Comparison of ENCODE assay signal across 8 cellular contexts in genomic region chr9:134419684-134420076, GRCh38.
DNase-seq lines count a peak whose midpoint lies in the region; ATAC-seq and TF ChIP-seq lines count a peak whose summit lies in the region.

No MANE protein-coding gene starts in this region.

- no peaks in the 10 kb centered on the region for H3K9me3 ChIP-seq in SK-N-SH
- no peaks in the 10 kb centered on the region for H3K9me3 ChIP-seq in hepatocyte (ENCODE audit: low read depth)

- H3K27me3 ChIP-seq in SK-N-SH (ENCODE audit: insufficient read depth) (no peaks in the 10 kb centered on the region), hepatocyte (no peaks in the 10 kb centered on the region)

- H3F3A ChIP-seq in SK-N-SH (replicated peaks; ENCODE audit: insufficient read depth) = no peaks in the 10 kb centered on the region

- TF ChIP-seq CTCF in SK-N-SH (IDR thresholded peaks at IDR 0.05) (peak; percentile 34; the same call in 1 of the 2 replicates), hepatocyte (IDR thresholded peaks at IDR 0.05; ENCODE audit: poor library complexity) (peak; percentile 24)

- CTCF ChIA-PET in SK-N-SH (lab: Yijun Ruan, JAX) = no interaction called here

- no peak overlapping the region for H3K9ac ChIP-seq in SK-N-SH

- H2AFZ ChIP-seq in SK-N-SH (ENCODE audit: low read depth) (no peak overlapping the region), hepatocyte (no peak overlapping the region)

- POLR2A ChIA-PET in SK-N-SH (lab: Yijun Ruan, JAX) = no interaction called here

- H3K9me2 ChIP-seq in SK-N-SH = no peaks in the 10 kb centered on the region
- H3K9me2 ChIP-seq in hepatocyte (replicated peaks; ENCODE audit: insufficient read depth) = no peaks in the 10 kb centered on the region

- DNase-seq in AG08396 (ENCODE audit: low spot score) (peak; percentile 53), GM19240 (ENCODE audit: insufficient read length, low spot score) (peak; percentile 54), SK-N-SH (peak; percentile 83), hepatocyte (ENCODE audit: low spot score) (peak; percentile 36), DMS79 (lab: John Stamatoyannopoulos, UW) (no peak)
- DNase-seq in central memory CD4-positive, alpha-beta T cell = no peak

- H3K79me2 ChIP-seq in SK-N-SH (ENCODE audit: insufficient read depth) = no peaks in the 10 kb centered on the region
- H3K79me2 ChIP-seq in hepatocyte = peaks cover 4% of the 10 kb centered on the region

- peak; percentile 53 for TF ChIP-seq RAD21 in SK-N-SH (IDR thresholded peaks at IDR 0.05; ENCODE audit: low read length)

- H3K4me1 ChIP-seq in SK-N-SH (ENCODE audit: control insufficient read depth in 1 of 2, insufficient read depth in 2 of 2, low read depth in 1 of 2, low read length in 1 of 2) = peaks cover 5 to 7% of the 10 kb centered on the region in 2 experiments; a peak in 3 of 4 replicates
- H3K4me1 ChIP-seq in hepatocyte (ENCODE audit: insufficient read depth) = peaks cover under 1% of the 10 kb centered on the region

- H3K36me3 ChIP-seq in SK-N-SH (replicated peaks in 1 of 2; ENCODE audit: control insufficient read depth in 1 of 2, insufficient read depth in 2 of 2, low read length in 1 of 2) = peaks cover 0 to 10% of the 10 kb centered on the region in 2 experiments
- no peaks in the 10 kb centered on the region for H3K36me3 ChIP-seq in hepatocyte (replicated peaks; ENCODE audit: insufficient read depth, low read depth)

- H3K4me3 ChIP-seq in SK-N-SH (ENCODE audit: low read depth in 2 of 2, low read length in 1 of 2) (no peak overlapping the region), hepatocyte (no peak overlapping the region)

- 96% methylated on average over 4 of the region's 10 CpGs for WGBS in SK-N-SH (ENCODE audit: low lambda C conversion rate)
- WGBS in hepatocyte (ENCODE audit: low lambda C conversion rate, missing lambda C conversion rate) = 70% methylated on average over 10 of the region's 10 CpGs

- H3K4me2 ChIP-seq in SK-N-SH = no peak overlapping the region
- no peak overlapping the region for H3K4me2 ChIP-seq in hepatocyte

- H3K27ac ChIP-seq in SK-N-SH (ENCODE audit: low read depth in 2 of 2, low read length in 1 of 2) (no peak overlapping the region; a peak in 1 of 4 replicates), hepatocyte (peak overlapping the region; percentile 31)

- ATAC-seq in HG02870 (IDR thresholded peaks at IDR 0.05; ENCODE audit: unreplicated experiment) (no peak), GM18858 (IDR thresholded peaks at IDR 0.05; ENCODE audit: unreplicated experiment) (no peak)

- no peak for TF ChIP-seq EP300 in SK-N-SH (IDR thresholded peaks at IDR 0.05; ENCODE audit: borderline replicate concordance in 1 of 2, low read depth in 1 of 2, low read length in 1 of 2)

- H4K20me1 ChIP-seq in SK-N-SH (ENCODE audit: insufficient read depth) (no peaks in the 10 kb centered on the region), hepatocyte (ENCODE audit: insufficient read depth, poor library complexity, severe bottlenecking) (peaks cover 29% of the 10 kb centered on the region)

TF ChIP-seq in SK-N-SH, 30 proteins besides CTCF, POLR2A, EP300 and RAD21:
- TF ChIP-seq NRF1 (IDR thresholded peaks at IDR 0.05; ENCODE audit: low read depth, low read length) (no peak), SMC3 (IDR thresholded peaks at IDR 0.05; ENCODE audit: low read depth, low read length) (peak; percentile 7; the same call in 1 of the 2 replicates)

Comparison
In these comparisons a context has a peak if more than half of its experiments do, and no peak if none do; other contexts are left out.
1. DNase-seq: peak in AG08396 (single experiment), GM19240 (single experiment), SK-N-SH (single experiment) and hepatocyte (single experiment); none in central memory CD4-positive, alpha-beta T cell (single experiment) and DMS79 (single experiment).